In genomic region chr13:49612042-49612441, GRCh38 we compare ENCODE assay signal across 4 cellular contexts. TPM values are rescaled to one million over a fixed set of nuclear protein-coding genes. Genes with fewer than 3 reads are reported as not detected.
"Had no signal": no experiment of that assay in that cellular context is flagged by ENCODE, and none has a peak within 500 bp of the region (broad histone marks: within the 10 kb centered on the region; RNA-seq: fewer than 3 reads in every experiment).

No MANE protein-coding gene starts in this region.

RNA-seq across cellular contexts. Expression of gene ARL11, which starts 16.3 kb away (rescaled TPM):
- total RNA-seq: LHCN-M2, M059J, MCF 10A, NCI-H460 had no signal
